ENCODE assay signal across 8 cellular contexts in the genomic region with DNA sequence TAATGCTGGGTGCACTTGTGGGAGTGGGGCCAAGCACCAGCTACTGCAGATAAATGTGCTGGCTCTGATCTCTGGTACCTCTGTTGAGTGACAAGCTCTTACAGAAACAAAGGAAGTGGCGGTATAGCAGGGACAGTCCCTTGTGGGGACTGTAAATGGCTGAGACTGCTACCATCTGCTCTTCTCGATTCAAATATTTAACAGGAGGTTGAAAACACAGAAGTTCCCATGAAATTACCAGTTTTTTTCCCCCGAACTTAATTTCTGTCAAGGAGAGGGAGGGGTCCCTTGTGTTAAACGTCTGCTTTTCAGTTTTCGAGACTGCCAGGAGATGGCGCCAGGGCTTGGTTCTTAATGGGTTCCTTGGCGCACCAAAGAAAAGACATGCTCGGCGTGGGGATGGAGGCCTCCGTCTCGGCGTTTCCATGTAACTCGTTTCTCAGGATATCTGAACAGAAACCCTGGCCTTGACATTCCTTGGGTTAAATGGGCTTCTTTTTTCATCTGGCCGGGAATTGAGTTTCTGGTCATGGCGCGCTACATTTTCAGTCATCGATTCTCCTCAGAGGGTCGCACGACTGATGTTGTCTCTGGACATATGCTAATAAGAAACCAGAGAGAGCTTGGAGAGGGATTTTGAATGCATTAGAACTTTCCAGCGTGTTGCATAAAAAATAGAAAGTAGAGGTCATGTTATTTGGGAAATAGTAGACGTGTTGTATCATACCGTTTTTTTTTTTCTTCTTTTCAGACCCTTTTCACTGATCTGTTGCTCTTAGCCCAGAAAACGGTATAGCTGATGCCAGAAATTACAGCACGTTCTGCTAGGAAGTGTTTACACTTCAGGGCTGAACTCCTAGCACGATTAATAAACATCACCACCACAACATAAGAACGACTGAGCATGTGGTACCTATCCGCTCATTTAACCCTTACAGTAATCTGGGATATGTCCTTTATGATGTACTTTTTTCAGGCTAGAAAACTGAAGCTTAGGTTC.
DNase-seq lines count a peak whose midpoint lies in the region; ATAC-seq and TF ChIP-seq lines count a peak whose summit lies in the region.

No MANE protein-coding gene starts in this region.

- ATAC-seq in GM18909 (IDR thresholded peaks at IDR 0.05; ENCODE audit: poor library complexity, unreplicated experiment) (peak; percentile 95), HG03097 (IDR thresholded peaks at IDR 0.05; ENCODE audit: low FRiP score, unreplicated experiment) (peak; percentile 84)

- H3K27me3 ChIP-seq in BLaER1, result no peaks in the 10 kb centered on the region

- H3K4me2 ChIP-seq in BLaER1, result 0 out of 2 replicates have a peak overlapping the region, but pooled peaks have one; percentile 10

- no peak overlapping the region for H3K27ac ChIP-seq in BLaER1

- no peak overlapping the region for H3K9ac ChIP-seq in BLaER1

- DNase-seq in NCI-H2081 treated with DMSO at 0.1 percent for 48 hours (lab: John Stamatoyannopoulos, UW) (peak; percentile 27), dermis blood vessel endothelial cell (peak; percentile 83), lower leg skin (ENCODE audit: low spot score in 2 of 2) (peak; percentile 82 to 95)
- DNase-seq in stimulated activated CD4-positive, alpha-beta T cell treated with anti-CD3 and anti-CD28 coated beads, Interleukin-4, amount 100 ng/mL, for 48 hours (ENCODE audit: low read depth in 2 of 2), result peak; percentile 67 to 70

- no peak for TF ChIP-seq POLR2A in lower leg skin (IDR thresholded peaks at IDR 0.05)

- WGBS in lower leg skin, 2 donors, result 30 to 35% methylated on average over 27 of the region's 27 CpGs

- H3K36me3 ChIP-seq in BLaER1, result no peaks in the 10 kb centered on the region

- intact Hi-C loops in lower leg skin (cut with DNase I; ENCODE audit: low total_unique reads), result loop anchor here (5.0 to 10.0 kb wide), 2 partner anchors 502 to 739 kb away; no protein-coding TSS in a partner anchor

- no peaks in the 10 kb centered on the region for H4K20me1 ChIP-seq in BLaER1

- H3K4me1 ChIP-seq in BLaER1, result peaks cover 9% of the 10 kb centered on the region; the same call in 1 of the 2 replicates

- H3K4me3 ChIP-seq in BLaER1, result no peak overlapping the region
- peak overlapping the region; percentile 5; the same call in 1 of the 2 replicates for H3K4me3 ChIP-seq in WI38 (ENCODE audit: low read depth, low read length)
- no peak overlapping the region for H3K4me3 ChIP-seq in lower leg skin (ENCODE audit: low read depth, poor library complexity, severe bottlenecking)

- TF ChIP-seq CTCF in WI38 (IDR thresholded peaks at IDR 0.05; ENCODE audit: low read depth, low read length) (peak; percentile 79), lower leg skin (IDR thresholded peaks at IDR 0.05) (peak in 1 of 3 donors; percentile 40)

- H3K9me3 ChIP-seq in BLaER1, result no peaks in the 10 kb centered on the region

Comparison
In these comparisons a context has a peak if more than half of its experiments do, and no peak if none do; other contexts are left out.
1. DNase-seq: peak in every context shown above with its lines; median percentile 88 in lower leg skin; 83 in dermis blood vessel endothelial cell; 68 in stimulated activated CD4-positive, alpha-beta T cell treated with anti-CD3 and anti-CD28 coated beads, Interleukin-4, amount 100 ng/mL, for 48 hours; 27 in NCI-H2081 treated with DMSO at 0.1 percent for 48 hours.